ENCODE assay signal across 22 cellular contexts in the genomic region with DNA sequence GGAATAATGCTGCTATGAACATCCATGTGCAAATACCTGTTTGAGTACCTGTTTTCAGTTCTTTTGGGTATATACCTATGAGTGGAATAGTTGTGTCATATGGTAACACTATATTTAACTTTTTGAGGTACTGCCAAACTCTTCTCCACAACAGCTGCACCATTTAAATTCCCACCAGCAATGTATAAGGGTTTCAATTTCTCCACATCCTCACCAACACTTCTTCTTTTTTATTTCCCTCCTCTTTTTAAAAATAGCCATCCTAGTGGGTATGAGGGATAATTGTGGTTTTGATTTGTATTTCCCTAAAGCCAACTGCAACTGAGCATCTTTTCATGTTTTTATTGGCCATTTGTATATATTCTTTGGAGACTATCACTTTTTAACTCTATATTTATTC.
"Had no signal": no experiment of that assay in that cellular context is flagged by ENCODE, and none has a peak within 500 bp of the region (broad histone marks: within the 10 kb centered on the region; RNA-seq: fewer than 3 reads in every experiment).

No MANE protein-coding gene starts in this region.

- H3K4me3 ChIP-seq: breast epithelium, colonic mucosa, dorsolateral prefrontal cortex, left ventricle myocardium inferior, neural progenitor cell, right lobe of liver, smooth muscle cell, stomach, transverse colon had no signal

- H3K27me3 ChIP-seq: breast epithelium, colonic mucosa, dorsolateral prefrontal cortex, neural progenitor cell, right lobe of liver, stomach, transverse colon had no signal

- DNase-seq: activated CD4-positive, alpha-beta T cell treated with anti-CD3 and anti-CD28 coated beads for 4 hours; activated CD4-positive, alpha-beta T cell treated with anti-CD3 and anti-CD28 coated beads, Interleukin-2, amount 50 U/mL, for 48 hours; activated CD4-positive, CD25-positive, alpha-beta regulatory T cell; activated naive CD4-positive, alpha-beta T cell treated with Interleukin-2 at 50 U/mL for 16 hours; activated naive CD8-positive, alpha-beta T cell treated with anti-CD3 and anti-CD28 coated beads for 36 hours; activated T-cell treated with anti-CD3 and anti-CD28 coated beads, Interleukin-2, amount 50 U/mL, for 48 hours; colonic mucosa; dorsolateral prefrontal cortex; effector memory CD8-positive, alpha-beta T cell; foreskin melanocyte; immature natural killer cell; left ventricle myocardium inferior; naive thymus-derived CD8-positive, alpha-beta T cell; right lobe of liver; stimulated activated CD4-positive, alpha-beta T cell treated with anti-CD3 and anti-CD28 coated beads, Interleukin-15, amount 100 ng/mL, for 24 hours; stomach; transverse colon had no signal

- H3K9me3 ChIP-seq: breast epithelium, colonic mucosa, left ventricle myocardium inferior, right lobe of liver, stomach, transverse colon had no signal

- H3K27ac ChIP-seq: breast epithelium, colonic mucosa, left ventricle myocardium inferior, neural progenitor cell, right lobe of liver, stomach, transverse colon had no signal

- FAIRE-seq: endothelial cell of umbilical vein, urothelium cell line had no signal

- H3K4me1 ChIP-seq: breast epithelium, colonic mucosa, left ventricle myocardium inferior, transverse colon had no signal

- H3K36me3 ChIP-seq: breast epithelium, colonic mucosa, left ventricle myocardium inferior, neural progenitor cell, right lobe of liver, stomach, transverse colon had no signal
